Comparison of ENCODE assay signal across 1 cellular context in the genomic region with DNA sequence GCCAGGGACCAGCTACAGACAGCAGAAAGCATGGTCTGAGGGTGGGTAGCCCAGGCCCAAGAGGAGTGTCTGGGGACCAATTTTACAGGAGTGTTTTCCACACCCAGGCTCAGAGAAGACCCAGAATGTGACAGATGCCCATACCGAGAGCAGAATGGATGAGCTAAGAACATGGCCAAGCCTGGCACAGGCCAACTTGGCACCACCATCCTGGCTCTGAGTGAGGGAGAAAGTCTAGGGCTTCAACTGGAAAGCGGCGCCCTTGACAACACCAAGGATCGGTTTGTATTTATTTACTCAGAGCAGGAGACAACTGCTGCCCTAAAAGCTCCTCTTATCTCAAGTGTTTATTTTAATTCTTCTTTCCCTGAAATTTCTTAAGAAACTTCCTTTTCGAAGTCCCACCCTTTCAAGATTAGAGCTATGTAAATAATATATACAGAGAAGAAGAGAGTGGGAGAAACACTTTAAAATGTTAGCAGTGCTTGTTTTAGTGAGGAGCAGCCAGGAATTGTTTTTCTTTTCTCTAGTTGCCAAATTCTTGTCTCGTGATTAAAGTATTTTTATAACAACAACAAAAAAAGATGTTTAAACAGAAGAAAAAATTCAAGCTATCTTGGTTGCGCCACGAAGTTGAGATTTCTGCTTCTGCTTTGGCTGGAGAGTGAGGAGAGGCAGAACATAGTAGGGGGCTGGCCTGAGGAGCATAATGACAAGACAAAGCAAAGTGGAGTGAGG.
TF ChIP-seq lines count a peak whose summit lies in the region.

No MANE protein-coding gene starts in this region.

TF ChIP-seq in A549, 52 proteins besides CTCF, POLR2A, EP300 and RAD21 (continued from another document):
- TF ChIP-seq NR3C1 (IDR thresholded peaks at IDR 0.05): no peak
- TF ChIP-seq ZC3H11A (IDR thresholded peaks at IDR 0.05): no peak
- no peak for TF ChIP-seq CBX2 (IDR thresholded peaks at IDR 0.05; ENCODE audit: borderline replicate concordance, low read depth)
- no peak for TF ChIP-seq TP53 (CRISPR knock-in tag; IDR thresholded peaks at IDR 0.05)
- TF ChIP-seq HOXA7 (CRISPR knock-in tag; IDR thresholded peaks at IDR 0.05): no peak
- TF ChIP-seq, protein P1, sequence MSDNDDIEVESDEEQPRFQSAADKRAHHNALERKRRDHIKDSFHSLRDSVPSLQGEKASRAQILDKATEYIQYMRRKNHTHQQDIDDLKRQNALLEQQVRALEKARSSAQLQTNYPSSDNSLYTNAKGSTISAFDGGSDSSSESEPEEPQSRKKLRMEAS (IDR thresholded peaks at IDR 0.05): no peak
- TF ChIP-seq, protein P2, sequence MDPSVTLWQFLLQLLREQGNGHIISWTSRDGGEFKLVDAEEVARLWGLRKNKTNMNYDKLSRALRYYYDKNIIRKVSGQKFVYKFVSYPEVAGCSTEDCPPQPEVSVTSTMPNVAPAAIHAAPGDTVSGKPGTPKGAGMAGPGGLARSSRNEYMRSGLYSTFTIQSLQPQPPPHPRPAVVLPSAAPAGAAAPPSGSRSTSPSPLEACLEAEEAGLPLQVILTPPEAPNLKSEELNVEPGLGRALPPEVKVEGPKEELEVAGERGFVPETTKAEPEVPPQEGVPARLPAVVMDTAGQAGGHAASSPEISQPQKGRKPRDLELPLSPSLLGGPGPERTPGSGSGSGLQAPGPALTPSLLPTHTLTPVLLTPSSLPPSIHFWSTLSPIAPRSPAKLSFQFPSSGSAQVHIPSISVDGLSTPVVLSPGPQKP (IDR thresholded peaks at IDR 0.05; ENCODE audit: low read depth, low read length): no peak
- TF ChIP-seq FOXS1 (CRISPR knock-in tag; IDR thresholded peaks at IDR 0.05): no peak
- TF ChIP-seq, protein P3, sequence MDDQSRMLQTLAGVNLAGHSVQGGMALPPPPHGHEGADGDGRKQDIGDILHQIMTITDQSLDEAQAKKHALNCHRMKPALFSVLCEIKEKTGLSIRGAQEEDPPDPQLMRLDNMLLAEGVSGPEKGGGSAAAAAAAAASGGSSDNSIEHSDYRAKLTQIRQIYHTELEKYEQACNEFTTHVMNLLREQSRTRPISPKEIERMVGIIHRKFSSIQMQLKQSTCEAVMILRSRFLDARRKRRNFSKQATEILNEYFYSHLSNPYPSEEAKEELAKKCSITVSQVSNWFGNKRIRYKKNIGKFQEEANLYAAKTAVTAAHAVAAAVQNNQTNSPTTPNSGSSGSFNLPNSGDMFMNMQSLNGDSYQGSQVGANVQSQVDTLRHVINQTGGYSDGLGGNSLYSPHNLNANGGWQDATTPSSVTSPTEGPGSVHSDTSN (IDR thresholded peaks at IDR 0.05): no peak
- TF ChIP-seq MAZ (IDR thresholded peaks at IDR 0.05; ENCODE audit: borderline replicate concordance, low read depth, low read length): no peak
- no peak for TF ChIP-seq RFX5 (IDR thresholded peaks at IDR 0.05)
- TF ChIP-seq BHLHE40 (IDR thresholded peaks at IDR 0.05; ENCODE audit: low read depth, low read length): no peak
- TF ChIP-seq, protein P4, sequence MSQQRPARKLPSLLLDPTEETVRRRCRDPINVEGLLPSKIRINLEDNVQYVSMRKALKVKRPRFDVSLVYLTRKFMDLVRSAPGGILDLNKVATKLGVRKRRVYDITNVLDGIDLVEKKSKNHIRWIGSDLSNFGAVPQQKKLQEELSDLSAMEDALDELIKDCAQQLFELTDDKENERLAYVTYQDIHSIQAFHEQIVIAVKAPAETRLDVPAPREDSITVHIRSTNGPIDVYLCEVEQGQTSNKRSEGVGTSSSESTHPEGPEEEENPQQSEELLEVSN (IDR thresholded peaks at IDR 0.05; ENCODE audit: borderline replicate concordance, low read depth): no peak
- no peak for TF ChIP-seq ZFP36 (IDR thresholded peaks at IDR 0.05; ENCODE audit: borderline replicate concordance, partially characterized antibody)
- no peak for TF ChIP-seq NFE2L2 (conservative IDR thresholded peaks at IDR 0.05; ENCODE audit: low read length)
